ENCODE assay signal across 2 cellular contexts in genomic region chr15:72009207-72009606, GRCh38.
TF ChIP-seq lines count a peak whose summit lies in the region.

No MANE protein-coding gene starts in this region.

TF ChIP-seq in A549, 52 proteins besides CTCF, POLR2A, EP300 and RAD21 (continued from another document):
- TF ChIP-seq REST (IDR thresholded peaks at IDR 0.05) (no peak), E2F6 (IDR thresholded peaks at IDR 0.05; ENCODE audit: borderline replicate concordance, low read depth) (no peak)

TF ChIP-seq in HEK293, 187 proteins besides CTCF, POLR2A, EP300 and RAD21 (continued from another document):
- TF ChIP-seq ZNF488 (tag by site-specific recombination; IDR thresholded peaks at IDR 0.05) (no peak), ZNF571 (tag by site-specific recombination; IDR thresholded peaks at IDR 0.05) (no peak), ZNF670 (tag by site-specific recombination; IDR thresholded peaks at IDR 0.05; ENCODE audit: low read depth) (no peak), ZSCAN18 (tag by site-specific recombination; IDR thresholded peaks at IDR 0.05) (no peak)
